In the genomic region with DNA sequence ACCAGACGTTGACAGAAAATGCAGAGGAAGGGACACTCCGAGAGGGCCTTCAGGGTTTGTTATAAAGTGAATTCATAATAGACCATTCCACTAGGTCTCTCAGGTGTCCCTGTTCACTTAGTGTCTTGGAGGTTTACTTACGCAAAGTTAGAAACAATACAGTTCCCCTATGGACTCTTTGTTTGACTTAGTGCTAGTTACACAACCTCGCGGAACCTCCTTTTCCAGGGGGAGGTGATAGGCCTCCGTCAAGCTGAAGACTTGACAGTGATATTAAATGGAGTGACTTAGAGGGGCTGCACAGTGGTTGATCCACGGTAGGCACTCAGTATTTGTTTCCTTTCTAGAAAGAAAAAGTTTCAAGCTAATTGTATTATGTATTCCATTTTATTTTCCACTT, we compare ENCODE assay signal across 1 cellular context.
TF ChIP-seq lines count a peak whose summit lies in the region.

No MANE protein-coding gene starts in this region.

TF ChIP-seq in HepG2, 621 proteins besides CTCF, POLR2A, EP300 and RAD21 (continued from another document):
- TF ChIP-seq, protein P1, sequence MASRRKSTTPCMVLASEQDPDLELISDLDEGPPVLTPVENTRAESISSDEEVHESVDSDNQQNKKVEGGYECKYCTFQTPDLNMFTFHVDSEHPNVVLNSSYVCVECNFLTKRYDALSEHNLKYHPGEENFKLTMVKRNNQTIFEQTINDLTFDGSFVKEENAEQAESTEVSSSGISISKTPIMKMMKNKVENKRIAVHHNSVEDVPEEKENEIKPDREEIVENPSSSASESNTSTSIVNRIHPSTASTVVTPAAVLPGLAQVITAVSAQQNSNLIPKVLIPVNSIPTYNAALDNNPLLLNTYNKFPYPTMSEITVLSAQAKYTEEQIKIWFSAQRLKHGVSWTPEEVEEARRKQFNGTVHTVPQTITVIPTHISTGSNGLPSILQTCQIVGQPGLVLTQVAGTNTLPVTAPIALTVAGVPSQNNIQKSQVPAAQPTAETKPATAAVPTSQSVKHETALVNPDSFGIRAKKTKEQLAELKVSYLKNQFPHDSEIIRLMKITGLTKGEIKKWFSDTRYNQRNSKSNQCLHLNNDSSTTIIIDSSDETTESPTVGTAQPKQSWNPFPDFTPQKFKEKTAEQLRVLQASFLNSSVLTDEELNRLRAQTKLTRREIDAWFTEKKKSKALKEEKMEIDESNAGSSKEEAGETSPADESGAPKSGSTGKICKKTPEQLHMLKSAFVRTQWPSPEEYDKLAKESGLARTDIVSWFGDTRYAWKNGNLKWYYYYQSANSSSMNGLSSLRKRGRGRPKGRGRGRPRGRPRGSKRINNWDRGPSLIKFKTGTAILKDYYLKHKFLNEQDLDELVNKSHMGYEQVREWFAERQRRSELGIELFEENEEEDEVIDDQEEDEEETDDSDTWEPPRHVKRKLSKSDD (CRISPR knock-in tag; IDR thresholded peaks at IDR 0.05; ENCODE audit: low read depth) = no peak
- TF ChIP-seq MTA1 (CRISPR knock-in tag; IDR thresholded peaks at IDR 0.05; ENCODE audit: borderline replicate concordance) = no peak
- no peak for TF ChIP-seq MED8 (CRISPR knock-in tag; IDR thresholded peaks at IDR 0.05; ENCODE audit: insufficient replicate concordance)
- TF ChIP-seq HNRNPH1 (optimal IDR thresholded peaks at IDR 0.05; ENCODE audit: low read depth, low read length) = no peak
- TF ChIP-seq, protein P2, sequence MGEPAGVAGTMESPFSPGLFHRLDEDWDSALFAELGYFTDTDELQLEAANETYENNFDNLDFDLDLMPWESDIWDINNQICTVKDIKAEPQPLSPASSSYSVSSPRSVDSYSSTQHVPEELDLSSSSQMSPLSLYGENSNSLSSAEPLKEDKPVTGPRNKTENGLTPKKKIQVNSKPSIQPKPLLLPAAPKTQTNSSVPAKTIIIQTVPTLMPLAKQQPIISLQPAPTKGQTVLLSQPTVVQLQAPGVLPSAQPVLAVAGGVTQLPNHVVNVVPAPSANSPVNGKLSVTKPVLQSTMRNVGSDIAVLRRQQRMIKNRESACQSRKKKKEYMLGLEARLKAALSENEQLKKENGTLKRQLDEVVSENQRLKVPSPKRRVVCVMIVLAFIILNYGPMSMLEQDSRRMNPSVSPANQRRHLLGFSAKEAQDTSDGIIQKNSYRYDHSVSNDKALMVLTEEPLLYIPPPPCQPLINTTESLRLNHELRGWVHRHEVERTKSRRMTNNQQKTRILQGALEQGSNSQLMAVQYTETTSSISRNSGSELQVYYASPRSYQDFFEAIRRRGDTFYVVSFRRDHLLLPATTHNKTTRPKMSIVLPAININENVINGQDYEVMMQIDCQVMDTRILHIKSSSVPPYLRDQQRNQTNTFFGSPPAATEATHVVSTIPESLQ (CRISPR knock-in tag; conservative IDR thresholded peaks at IDR 0.05) = no peak
- TF ChIP-seq PRPF4 (IDR thresholded peaks at IDR 0.05; ENCODE audit: low read depth, low read length, poor library complexity, severe bottlenecking) = no peak
- no peak for TF ChIP-seq ZNF614 (CRISPR knock-in tag; IDR thresholded peaks at IDR 0.05; ENCODE audit: borderline replicate concordance)
- TF ChIP-seq U2AF1 (optimal IDR thresholded peaks at IDR 0.05; ENCODE audit: low read depth, low read length) = no peak
